In the genomic region with DNA sequence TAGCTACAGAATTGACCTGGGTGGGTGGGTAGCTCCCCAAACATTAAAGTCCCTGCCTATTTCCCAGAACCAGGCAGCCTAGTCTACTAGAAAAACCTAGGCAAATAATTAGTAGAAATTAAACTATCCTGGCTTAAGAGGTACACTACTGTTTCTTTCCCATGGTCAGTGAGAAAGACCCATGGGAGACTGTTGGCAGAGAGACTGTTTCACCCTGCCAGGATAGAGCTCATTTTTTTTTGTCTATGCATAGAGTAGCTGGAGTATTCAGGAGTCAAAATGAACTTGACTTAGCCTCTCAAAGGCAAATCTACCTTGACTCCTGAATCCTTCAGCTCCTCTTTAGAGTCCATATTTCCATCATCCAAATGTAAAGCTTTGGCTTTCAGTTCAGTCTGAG, we compare ENCODE assay signal across 29 cellular contexts.
"Had no signal": no experiment of that assay in that cellular context is flagged by ENCODE, and none has a peak within 500 bp of the region (broad histone marks: within the 10 kb centered on the region; RNA-seq: fewer than 3 reads in every experiment).

No MANE protein-coding gene starts in this region.

- H3K27ac Mint-ChIP-seq: naive thymus-derived CD8-positive, alpha-beta T cell; nephron; stimulated activated naive B cell treated with anti-CD40 and anti-IgM and Interleukin-4, amounts not matched to agents 10 μg/mL and 1 μg/mL and 100 μg/mL, for 72 hours had no signal

- H3K4me1 ChIP-seq: left lung, lower lobe of right lung, pancreas, psoas muscle, stomach, testis, thyroid gland, transverse colon, upper lobe of left lung, vagina had no signal

- H3K4me1 Mint-ChIP-seq: nephron; stimulated activated naive B cell treated with anti-CD40 and anti-IgM and Interleukin-4, amounts not matched to agents 10 μg/mL and 1 μg/mL and 100 μg/mL, for 72 hours had no signal

- ATAC-seq: left lung; lower lobe of right lung; naive thymus-derived CD8-positive, alpha-beta T cell; pancreas; psoas muscle; stimulated activated naive B cell treated with anti-CD40 and anti-IgM and Interleukin-4, amounts not matched to agents 10 μg/mL and 1 μg/mL and 100 μg/mL, for 72 hours; stimulated activated naive CD8-positive, alpha-beta T cell treated with anti-CD3 and anti-CD28 coated beads, Interleukin-15, Interleukin-2, amounts not matched to agents 100 U/mL and 50 U/mL, for 24 hours had no signal

- H3K9me3 ChIP-seq: left lung, lower lobe of right lung, pancreas, psoas muscle, stomach, testis, thyroid gland, transverse colon, upper lobe of left lung, vagina had no signal

- H3K4me3 ChIP-seq: left lung, lower lobe of right lung, pancreas, psoas muscle, smooth muscle cell, stomach, testis, thyroid gland, transverse colon, upper lobe of left lung, vagina had no signal

- H3K27ac ChIP-seq: left lung, lower lobe of right lung, pancreas, psoas muscle, stomach, testis, thyroid gland, transverse colon, upper lobe of left lung, vagina had no signal

- DNase-seq: head of caudate nucleus; hippocampal formation; kidney glomerular epithelial cell; left cardiac atrium; left lung; lower lobe of right lung; mammary epithelial cell; mesenchymal stem cell; naive thymus-derived CD8-positive, alpha-beta T cell; nucleus accumbens; pancreas; posterior cingulate gyrus; psoas muscle; stimulated activated CD4-positive, alpha-beta T cell treated with anti-CD3 and anti-CD28 coated beads, Interleukin-1b, Interleukin-23, amount 100 ng/mL, for 48 hours; stimulated activated CD4-positive, alpha-beta T cell treated with anti-CD3 and anti-CD28 coated beads, Interleukin-2, amount 100 ng/mL, for 48 hours; stimulated activated CD4-positive, alpha-beta T cell treated with anti-CD3 and anti-CD28 coated beads, Interleukin-4, amount 100 ng/mL, for 4 hours; stimulated activated CD8-positive, alpha-beta memory T cell treated with anti-CD3 and anti-CD28 coated beads, Interleukin-4, amount 100 ng/mL, for 48 hours; stimulated activated naive B cell treated with anti-CD40 and anti-IgM and Interleukin-4, amounts not matched to agents 10 μg/mL and 1 μg/mL and 100 μg/mL, for 72 hours; stimulated activated naive CD8-positive, alpha-beta T cell treated with anti-CD3 and anti-CD28 coated beads, Interleukin-15, Interleukin-2, amounts not matched to agents 100 U/mL and 50 U/mL, for 24 hours; stomach; testis; thyroid gland; transverse colon; upper lobe of left lung had no signal

- H3K36me3 Mint-ChIP-seq: naive thymus-derived CD8-positive, alpha-beta T cell; stimulated activated naive B cell treated with anti-CD40 and anti-IgM and Interleukin-4, amounts not matched to agents 10 μg/mL and 1 μg/mL and 100 μg/mL, for 72 hours had no signal

- H3K4me3 Mint-ChIP-seq: naive thymus-derived CD8-positive, alpha-beta T cell; nephron; neural crest cell; stimulated activated naive B cell treated with anti-CD40 and anti-IgM and Interleukin-4, amounts not matched to agents 10 μg/mL and 1 μg/mL and 100 μg/mL, for 72 hours had no signal

- H3K27me3 Mint-ChIP-seq: naive thymus-derived CD8-positive, alpha-beta T cell; stimulated activated naive B cell treated with anti-CD40 and anti-IgM and Interleukin-4, amounts not matched to agents 10 μg/mL and 1 μg/mL and 100 μg/mL, for 72 hours had no signal

- H3K27me3 ChIP-seq: left lung, stomach, testis, thyroid gland, transverse colon, upper lobe of left lung, vagina had no signal

- H3K36me3 ChIP-seq: left lung, lower lobe of right lung, pancreas, stomach, thyroid gland, transverse colon, upper lobe of left lung, vagina had no signal

- FAIRE-seq: keratinocyte, pancreas had no signal

- H3K4me2 ChIP-seq: smooth muscle cell had no signal
